23 cellular contexts compared by ENCODE assay signal in the genomic region with DNA sequence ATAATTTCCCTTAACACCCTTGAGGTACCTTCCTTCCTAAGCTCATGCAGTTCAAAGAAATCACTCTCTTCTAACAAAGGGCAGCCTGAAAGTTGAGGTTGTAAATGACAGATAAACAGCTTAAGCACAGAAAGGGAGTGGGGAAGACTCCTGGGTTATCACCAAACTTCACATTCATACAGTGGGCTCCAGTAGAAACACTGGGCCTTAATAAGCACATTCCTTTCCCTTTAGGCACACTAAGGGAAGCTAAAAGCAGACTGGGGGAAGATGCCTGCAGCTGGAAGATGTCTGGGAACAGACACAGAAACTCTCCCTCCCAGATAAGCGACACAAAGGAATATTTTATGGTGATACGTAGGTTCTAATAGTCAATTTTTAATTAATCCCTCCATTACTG.
"Had no signal": no experiment of that assay in that cellular context is flagged by ENCODE, and none has a peak within 500 bp of the region (broad histone marks: within the 10 kb centered on the region; RNA-seq: fewer than 3 reads in every experiment).

No MANE protein-coding gene starts in this region.

- H3K27me3 ChIP-seq: breast epithelium, esophagus muscularis mucosa, thyroid gland had no signal

- ATAC-seq: activated T-cell treated with anti-CD3 and anti-CD28 coated beads, Interleukin-2, amount 50 U/mL, for 72 hours had no signal

- DNase-seq: activated CD4-positive, alpha-beta T cell treated with anti-CD3 and anti-CD28 coated beads, Interleukin-2, amount 50 U/mL, for 4 hours; activated effector memory CD4-positive, alpha-beta T cell treated with anti-CD3 and anti-CD28 coated beads, Interleukin-2, amount 50 U/mL, for 16 hours; activated naive CD4-positive, alpha-beta T cell treated with anti-CD3 and anti-CD28 coated beads, Interleukin-2, amount 50 U/mL, for 16 hours; activated T-cell treated with anti-CD3 and anti-CD28 coated beads, Interleukin-2, amount 50 U/mL, for 72 hours; aorta; cerebellar nuclear complex; effector memory CD4-positive, alpha-beta T cell; foreskin melanocyte; glutamatergic neuron; hippocampal formation; kidney; left ventricle myocardium inferior; nucleus accumbens; posterior cingulate gyrus; retina; stimulated activated CD4-positive, alpha-beta T cell treated with anti-CD3 and anti-CD28 coated beads, Interleukin-12 subunit alpha, Interleukin-12 subunit beta, amount 100 ng/mL, for 4 hours; stimulated activated CD4-positive, alpha-beta T cell treated with anti-CD3 and anti-CD28 coated beads, Interleukin-1b, Interleukin-23, amount 100 ng/mL, for 48 hours; stimulated activated naive CD4-positive, alpha-beta T cell treated with Interleukin-2 at 50 U/mL for 16 hours; T-helper 2 cell; thyroid gland; WERI-Rb-1 had no signal

- H3K27ac ChIP-seq: breast epithelium, esophagus muscularis mucosa, left ventricle myocardium inferior, thyroid gland, WERI-Rb-1 had no signal

- H3K4me3 ChIP-seq: breast epithelium, esophagus muscularis mucosa, left ventricle myocardium inferior, thyroid gland had no signal

- H3K36me3 ChIP-seq: breast epithelium, esophagus muscularis mucosa, left ventricle myocardium inferior, thyroid gland, WERI-Rb-1 had no signal

- H3K4me1 ChIP-seq: breast epithelium, esophagus muscularis mucosa, left ventricle myocardium inferior, thyroid gland had no signal

- H3K9me3 ChIP-seq: thyroid gland had no signal
